ENCODE assay signal across 18 cellular contexts in genomic region chr1:26856604-26857469, GRCh38. TPM values are rescaled to one million over a fixed set of nuclear protein-coding genes. Genes with fewer than 3 reads are reported as not detected.
DNase-seq lines count a peak whose midpoint lies in the region; ATAC-seq and TF ChIP-seq lines count a peak whose summit lies in the region.
"Had no signal": no experiment of that assay in that cellular context is flagged by ENCODE, and none has a peak within 500 bp of the region (broad histone marks: within the 10 kb centered on the region; RNA-seq: fewer than 3 reads in every experiment).

No MANE protein-coding gene starts in this region.

- no peak overlapping the region for H2BK120ac ChIP-seq in IMR-90 (ENCODE audit: low read depth, low read length)

- no peak overlapping the region for H3K4me2 ChIP-seq in IMR-90 (ENCODE audit: low read depth, low read length)
- H3K4me2 ChIP-seq: BLaER1 treated with 17β-estradiol and CSF1 and Interleukin-3, amounts not matched to agents 10 nM and 100 nM had no signal

- H3K36me3 ChIP-seq in IMR-90 (ENCODE audit: control insufficient read depth, insufficient read depth, low read length): peaks cover 31% of the 10 kb centered on the region
- peaks cover 6 to 42% (median 24%) of the 10 kb centered on the region in 4 donors for H3K36me3 ChIP-seq in sigmoid colon

- H2AK9ac ChIP-seq in IMR-90 (replicated peaks; ENCODE audit: low read depth, low read length, poor library complexity): peak overlapping the region; percentile 13

- H4K8ac ChIP-seq in IMR-90 (ENCODE audit: low read depth in 2 of 2, low read length in 2 of 2): no peak overlapping the region

- no peak overlapping the region for H2BK5ac ChIP-seq in IMR-90 (ENCODE audit: low read depth, low read length, poor library complexity, severe bottlenecking)

- no peaks in the 10 kb centered on the region for H3K27me3 Mint-ChIP-seq in central memory CD8-positive, alpha-beta T cell
- H3K27me3 Mint-ChIP-seq: naive B cell had no signal

- TF ChIP-seq CTCF in IMR-90 (conservative IDR thresholded peaks at IDR 0.05; ENCODE audit: low read depth, low read length) (no peak), sigmoid colon (IDR thresholded peaks at IDR 0.05) (no peak)

- H3K27me3 ChIP-seq in IMR-90 (ENCODE audit: control insufficient read depth, insufficient read depth, low read length) (no peaks in the 10 kb centered on the region), sigmoid colon (no peaks in the 10 kb centered on the region)
- H3K27me3 ChIP-seq: BLaER1 treated with 17β-estradiol and CSF1 and Interleukin-3, amounts not matched to agents 10 nM and 100 nM; tibial artery had no signal

- no peak overlapping the region for H3K56ac ChIP-seq in IMR-90 (ENCODE audit: extremely low read depth, insufficient read depth, low read length)

- no peak overlapping the region for H3K18ac ChIP-seq in IMR-90 (ENCODE audit: low read depth, low read length)

- H4K20me1 ChIP-seq in IMR-90 (ENCODE audit: insufficient read depth, low read length): peaks cover 1% of the 10 kb centered on the region; the same call in 1 of the 2 replicates

- TF ChIP-seq EP300 in sigmoid colon (IDR thresholded peaks at IDR 0.05): no peak

- intact Hi-C loops in IMR-90 (cut with micrococcal nuclease) (no loop called here), sigmoid colon (cut with DNase I) (no loop called here)

- H3K9me3 Mint-ChIP-seq in central memory CD8-positive, alpha-beta T cell: no peaks in the 10 kb centered on the region
- H3K9me3 Mint-ChIP-seq: naive B cell had no signal

- no peak overlapping the region for H4K5ac ChIP-seq in IMR-90 (ENCODE audit: low read depth, low read length)

- POLR2A ChIA-PET in IMR-90 (lab: Charles Lee; ENCODE audit: unreplicated experiment): no interaction called here

- H3K79me1 ChIP-seq in IMR-90 (ENCODE audit: low read depth in 1 of 2, low read length in 2 of 2): no peaks in the 10 kb centered on the region

- no peak overlapping the region for H2AFZ ChIP-seq in IMR-90 (replicated peaks; ENCODE audit: low read length, poor library complexity)

- BruUV-seq in IMR-90 (replicated peaks; lab: Mats Ljungman, UMichigan): no TSS peak

- TF ChIP-seq POLR2A in IMR-90 (IDR thresholded peaks at IDR 0.05; ENCODE audit: low read depth, low read length) (no peak), sigmoid colon (IDR thresholded peaks at IDR 0.05) (no peak)

- H3K9me3 ChIP-seq in IMR-90 (ENCODE audit: control insufficient read depth, insufficient read depth, low read length) (no peaks in the 10 kb centered on the region), sigmoid colon (no peaks in the 10 kb centered on the region)
- H3K9me3 ChIP-seq: BLaER1 treated with 17β-estradiol and CSF1 and Interleukin-3, amounts not matched to agents 10 nM and 100 nM; tibial artery had no signal

- in situ Hi-C loops in IMR-90 (cut with MboI; ENCODE audit: low sequenced_read_pairs): no loop called here

- DNase-seq in IMR-90: no peak
- no peak for DNase-seq in central memory CD8-positive, alpha-beta T cell (ENCODE audit: low spot score in 2 of 2)
- peak; percentile 39 for DNase-seq in sigmoid colon
- no peak for DNase-seq in NCI-H2081 (lab: John Stamatoyannopoulos, UW)
- no peak for DNase-seq in NCI-H2227 (lab: John Stamatoyannopoulos, UW; ENCODE audit: unreplicated experiment)
- DNase-seq: activated gamma-delta T cell treated with Interleukin-2 at 50 U/mL for 16 hours, DND-41, HCEC 1CT, KG1, naive B cell, NCI-H1092 treated with DMSO at 0.1 percent for 48 hours, tibial artery had no signal

- peak overlapping the region; percentile 10 for H3K27ac Mint-ChIP-seq in central memory CD8-positive, alpha-beta T cell (ENCODE audit: low read depth)
- H3K27ac Mint-ChIP-seq: naive B cell had no signal

- no peak overlapping the region for H3K4ac ChIP-seq in IMR-90 (ENCODE audit: low read depth, low read length)

- no peak overlapping the region for H3K4me3 Mint-ChIP-seq in central memory CD8-positive, alpha-beta T cell
- H3K4me3 Mint-ChIP-seq: naive B cell had no signal

- WGBS in IMR-90 (ENCODE audit: extremely low coverage in 2 of 2, insufficient read length in 1 of 2), 2 experiments: 70% methylated on average over 3 of the region's 21 CpGs; no CpG with 5 or more reads in 1 of the 2 experiments
- 85 to 91% methylated on average over 21 of the region's 21 CpGs for WGBS in sigmoid colon, 2 donors

- no peak overlapping the region for H4K91ac ChIP-seq in IMR-90 (ENCODE audit: insufficient read depth, low read depth, low read length)

- no peak overlapping the region for H3K14ac ChIP-seq in IMR-90 (replicated peaks; ENCODE audit: low read depth, low read length)

- dilution Hi-C loops in IMR-90 (cut with HindIII; ENCODE audit: low sequenced_read_pairs, unreplicated experiment): no loop called here

- no peak overlapping the region for H3K23ac ChIP-seq in IMR-90 (ENCODE audit: low read depth, low read length)

- no peak for TF ChIP-seq RAD21 in IMR-90 (IDR thresholded peaks at IDR 0.05; ENCODE audit: low read length)

- H2BK15ac ChIP-seq in IMR-90 (ENCODE audit: low read depth, low read length): no peak overlapping the region

- no peak overlapping the region for H3K9ac ChIP-seq in IMR-90 (ENCODE audit: low read depth, low read length)

- no peak overlapping the region for H2BK20ac ChIP-seq in IMR-90 (ENCODE audit: low read depth, low read length)

- H2AK5ac ChIP-seq in IMR-90 (ENCODE audit: low read depth, low read length): no peak overlapping the region

- no peaks in the 10 kb centered on the region for H3K9me1 ChIP-seq in IMR-90 (ENCODE audit: insufficient read depth, low read length)

- peaks cover 28% of the 10 kb centered on the region for H3K36me3 Mint-ChIP-seq in central memory CD8-positive, alpha-beta T cell (ENCODE audit: insufficient read depth)

- CTCF ChIA-PET in IMR-90 (lab: Yijun Ruan, JAX): interaction anchor here (0.5 kb wide), 1 partner anchor 111 kb away, joined by 3 read pairs; no protein-coding TSS in a partner anchor

- H3K27ac ChIP-seq in IMR-90 (ENCODE audit: insufficient read depth, low read length) (no peak overlapping the region), sigmoid colon (peak overlapping the region in 1 of 4 donors; percentile 59)
- H3K27ac ChIP-seq: BLaER1 treated with 17β-estradiol and CSF1 and Interleukin-3, amounts not matched to agents 10 nM and 100 nM; tibial artery had no signal

- peaks cover 4% of the 10 kb centered on the region for H3K4me1 Mint-ChIP-seq in central memory CD8-positive, alpha-beta T cell

- no peak overlapping the region for H3K4me3 ChIP-seq in IMR-90 (ENCODE audit: insufficient read depth, low read depth, low read length)
- H3K4me3 ChIP-seq in sigmoid colon: no peak overlapping the region
- H3K4me3 ChIP-seq: BLaER1 treated with 17β-estradiol and CSF1 and Interleukin-3, amounts not matched to agents 10 nM and 100 nM; tibial artery had no signal

- no peak for ATAC-seq in IMR-90 (ENCODE audit: low read depth)
- no peak for ATAC-seq in central memory CD8-positive, alpha-beta T cell (replicated peaks; ENCODE audit: extremely low read depth, poor library complexity, severe bottlenecking)

- H3K4me1 ChIP-seq in IMR-90 (ENCODE audit: control insufficient read depth, insufficient read depth, low read length): no peaks in the 10 kb centered on the region
- peaks cover 0 to 9% (median 6%) of the 10 kb centered on the region in 4 donors for H3K4me1 ChIP-seq in sigmoid colon
- H3K4me1 ChIP-seq: tibial artery had no signal

TF ChIP-seq in IMR-90, 13 proteins besides CTCF, POLR2A, EP300 and RAD21:
- TF ChIP-seq FOS (IDR thresholded peaks at IDR 0.05; ENCODE audit: low read depth, low read length) (no peak), MXI1 (IDR thresholded peaks at IDR 0.05; ENCODE audit: borderline replicate concordance, low read depth, low read length) (no peak), MAZ (IDR thresholded peaks at IDR 0.05; ENCODE audit: borderline replicate concordance, low read depth, low read length) (no peak), RCOR1 (IDR thresholded peaks at IDR 0.05; ENCODE audit: insufficient replicate concordance, low read length) (no peak), CHD1 (IDR thresholded peaks at IDR 0.05; ENCODE audit: low read depth, low read length) (no peak)
TF ChIP-seq in IMR-90: peak in this region for 0.

RNA-seq across cellular contexts. Expression of gene SFN, which starts 6.1 kb away (rescaled TPM):
- 0.18 TPM in 1 of 2 replicates, not detected in the other for total RNA-seq in IMR-90 (2012; rRNA removed)
- 0.17 and 0.34 TPM in 2 replicates for polyA plus RNA-seq in IMR-90 (2012; rRNA removed)
- 0.13 TPM in 1 of 2 replicates, not detected in the other for polyA plus RNA-seq in IMR-90 (2012; cell fraction: cytosol; rRNA removed)
- polyA plus RNA-seq in IMR-90 (2012; cell fraction: nucleus; rRNA removed; ENCODE audit: low replicate concordance): 0.58 and 0.98 TPM in 2 replicates
- total RNA-seq in sigmoid colon: 1 to 10 TPM in 2 of 4 donors, not detected in 2; 1.1 to 2.2 TPM
- polyA plus RNA-seq in sigmoid colon: 100 to 1,000 TPM; 209 to 729 (median 212) TPM

RNA-seq across cellular contexts. Expression of gene ZDHHC18, which starts 30.3 kb away (rescaled TPM):
- total RNA-seq in IMR-90 (2012; rRNA removed) (9.4 and 12.5 TPM in 2 replicates), sigmoid colon (10 to 100 TPM in 2 of 4 donors, 1 to 10 TPM in 2; 7.5 to 13.6 (median 10.7) TPM)
- polyA plus RNA-seq in IMR-90 (2012; rRNA removed) (37.0 and 38.4 TPM in 2 replicates), sigmoid colon (10 to 100 TPM; 12.0 to 19.4 (median 17.5) TPM)
- polyA plus RNA-seq in IMR-90 (2012; cell fraction: cytosol; rRNA removed): 16.2 and 37.8 TPM in 2 replicates
- polyA plus RNA-seq in IMR-90 (2012; cell fraction: nucleus; rRNA removed; ENCODE audit: low replicate concordance): 40.6 and 50.7 TPM in 2 replicates

RNA-seq across cellular contexts. Expression of gene GPN2, which starts 33.2 kb away (rescaled TPM):
- total RNA-seq in IMR-90 (2012; rRNA removed): 10.6 and 15.4 TPM in 2 replicates
- polyA plus RNA-seq in IMR-90 (2012; rRNA removed): 22.2 and 37.2 TPM in 2 replicates
- polyA plus RNA-seq in IMR-90 (2012; cell fraction: cytosol; rRNA removed): 8.3 and 12.0 TPM in 2 replicates
- polyA plus RNA-seq in IMR-90 (2012; cell fraction: nucleus; rRNA removed; ENCODE audit: low replicate concordance): 17.0 and 20.3 TPM in 2 replicates
- total RNA-seq in sigmoid colon: 10 to 100 TPM in 1 of 4 donors, 1 to 10 TPM in 3; 7.4 to 11.0 (median 9.8) TPM
- 10 to 100 TPM; 12.0 to 18.6 (median 18.5) TPM for polyA plus RNA-seq in sigmoid colon

RNA-seq across cellular contexts. Expression of gene GPATCH3, which starts 43.4 kb away (rescaled TPM):
- 5.2 and 6.1 TPM in 2 replicates for total RNA-seq in IMR-90 (2012; rRNA removed)
- polyA plus RNA-seq in IMR-90 (2012; rRNA removed): 7.6 and 8.0 TPM in 2 replicates
- 7.9 and 9.8 TPM in 2 replicates for polyA plus RNA-seq in IMR-90 (2012; cell fraction: cytosol; rRNA removed)
- polyA plus RNA-seq in IMR-90 (2012; cell fraction: nucleus; rRNA removed; ENCODE audit: low replicate concordance): 10.7 and 12.4 TPM in 2 replicates
- total RNA-seq in sigmoid colon: 1 to 10 TPM; 6.6 to 9.7 (median 7.5) TPM
- polyA plus RNA-seq in sigmoid colon: 10 to 100 TPM; 12.0 to 14.3 (median 12.8) TPM

RNA-seq across cellular contexts. Expression of gene NR0B2, which starts 56.9 kb away (rescaled TPM):
- total RNA-seq in IMR-90 (2012; rRNA removed): not detected in 2 replicates
- not detected in 2 replicates for polyA plus RNA-seq in IMR-90 (2012; rRNA removed)
- polyA plus RNA-seq in IMR-90 (2012; cell fraction: cytosol; rRNA removed): not detected in 2 replicates
- not detected in 2 replicates for polyA plus RNA-seq in IMR-90 (2012; cell fraction: nucleus; rRNA removed; ENCODE audit: low replicate concordance)
- not detected for total RNA-seq in sigmoid colon
- polyA plus RNA-seq in sigmoid colon: under 1 TPM in 1 of 3 donors, not detected in 2; 0.82 TPM
- total RNA-seq: astrocyte, dermis microvascular lymphatic vessel endothelial cell, lower leg skin, OCI-LY7, renal cortical epithelial cell had no signal
